ENCODE assay signal across 8 cellular contexts in genomic region chr7:128455556-128456254, GRCh38. TPM values are rescaled to one million over a fixed set of nuclear protein-coding genes. Genes with fewer than 3 reads are reported as not detected.
DNase-seq lines count a peak whose midpoint lies in the region; ATAC-seq lines count a peak whose summit lies in the region.

A gene with protein sequence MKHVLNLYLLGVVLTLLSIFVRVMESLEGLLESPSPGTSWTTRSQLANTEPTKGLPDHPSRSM (plus strand): TSS chr7:128455878. CDS start chr7:128457269, 1,391 bp downstream.

- H3K9me3 ChIP-seq in effector memory CD4-positive, alpha-beta T cell (ENCODE audit: control insufficient read depth, low read length): no peaks in the 10 kb centered on the region

- H3K27me3 ChIP-seq in effector memory CD4-positive, alpha-beta T cell (replicated peaks; ENCODE audit: control insufficient read depth, insufficient read depth, low read length, poor library complexity, severe bottlenecking): no peaks in the 10 kb centered on the region

- H3K36me3 ChIP-seq in effector memory CD4-positive, alpha-beta T cell (ENCODE audit: control insufficient read depth, insufficient read depth, low read length): no peaks in the 10 kb centered on the region

- DNase-seq in COLO668 (lab: John Stamatoyannopoulos, UW; ENCODE audit: unreplicated experiment) (peak; percentile 97), HT-29 (ENCODE audit: low spot score) (peak; percentile 93), medulla oblongata (ENCODE audit: extremely low spot score) (peak; percentile 90)
- peak; percentile 95 for DNase-seq in NK-92 treated with Interleukin-12 subunit alpha and Interleukin-12 subunit beta, amount 100 ng/mL, for 24 hours (lab: John Stamatoyannopoulos, UW)
- DNase-seq in effector memory CD4-positive, alpha-beta T cell: peak; percentile 90 to 92 (median 91)
- DNase-seq in stimulated activated CD4-positive, alpha-beta T cell treated with anti-CD3 and anti-CD28 coated beads, TNF-alpha, amount 100 ng/mL, for 48 hours (ENCODE audit: low read depth in 3 of 3): peak; percentile 90 to 93 (median 92)

- CTCF ChIA-PET in activated CD8-positive, alpha-beta memory T cell treated with anti-CD3 and anti-CD28 coated beads for 36 hours (lab: Charles Lee): interaction anchor here (0.7 to 1.4 kb wide), 7 partner anchors 12 to 44 kb away, joined by 3 to 10 read pairs (median 4); no protein-coding TSS in a partner anchor

- peaks cover 18% of the 10 kb centered on the region for H3K4me1 ChIP-seq in effector memory CD4-positive, alpha-beta T cell (ENCODE audit: control insufficient read depth, insufficient read depth, low read length, poor library complexity, severe bottlenecking)

- H3K4me3 ChIP-seq in effector memory CD4-positive, alpha-beta T cell (ENCODE audit: insufficient read depth, low read depth, low read length, poor library complexity, severe bottlenecking): peak within 1 kb of the TSS; percentile 83

- POLR2A ChIA-PET in activated CD8-positive, alpha-beta memory T cell treated with anti-CD3 and anti-CD28 coated beads for 36 hours (lab: Charles Lee): interaction anchor here (0.8 to 0.9 kb wide), 2 partner anchors 28 to 46 kb away, joined by 3 read pairs; partner anchors contain the start of gene IMPDH1

- H3K27ac ChIP-seq in effector memory CD4-positive, alpha-beta T cell (ENCODE audit: insufficient read depth, low read length, poor library complexity, severe bottlenecking): peak within 1 kb of the TSS; percentile 78

- ATAC-seq in GM21360 (IDR thresholded peaks at IDR 0.05; ENCODE audit: unreplicated experiment): peak; percentile 79

RNA-seq across cellular contexts. Expression of the gene that starts here (rescaled TPM):
- total RNA-seq in HT-29 (2014; rRNA removed; shearing (Covaris generic)): 23.5 and 27.8 TPM in 2 replicates
- 10 to 100 TPM; 49.9 to 53.1 TPM for total RNA-seq in activated CD8-positive, alpha-beta memory T cell treated with anti-CD3 and anti-CD28 coated beads for 36 hours

Comparison
In these comparisons a context has a peak if more than half of its experiments do, and no peak if none do; other contexts are left out.
1. Peak in every context shown above with its lines: DNase-seq, ATAC-seq, H3K4me3 ChIP-seq and H3K27ac ChIP-seq.